In genomic region chr5:34244281-34245031, GRCh38 we compare ENCODE assay signal across 8 cellular contexts.
A peak's percentile ranks its signal among the peaks of the same experiment; 100 is the strongest.
DNase-seq lines count a peak whose midpoint lies in the region; ATAC-seq and TF ChIP-seq lines count a peak whose summit lies in the region.
"Not testable (repeated sequence)": the region's sequence is repeated elsewhere in the genome, so short reads cannot be mapped to it uniquely, and the experiment has no call there.

No MANE protein-coding gene starts in this region.

- H3K4me1 ChIP-seq in KMS-11 (ENCODE audit: low read depth, poor library complexity, severe bottlenecking): not testable (repeated sequence)

- peak; percentile 61 for DNase-seq in AG10803 (ENCODE audit: low read depth)
- DNase-seq in activated CD4-positive, alpha-beta T cell treated with anti-CD3 and anti-CD28 coated beads for 4 hours: peak; percentile 69
- DNase-seq in astrocyte of the spinal cord (ENCODE audit: low read depth, low spot score): peak; percentile 73
- peak; percentile 79 for DNase-seq in Right ventricle myocardium superior
- DNase-seq in nephron progenitor cell: peak; percentile 70
- DNase-seq in stimulated activated CD8-positive, alpha-beta memory T cell treated with anti-CD3 and anti-CD28 coated beads, Interleukin-12 subunit alpha, Interleukin-12 subunit beta, amount 100 ng/mL, for 1 hour (ENCODE audit: low read depth): peak; percentile 53

- peak overlapping the region; percentile 67 for H3K27ac ChIP-seq in KMS-11

- H3K27ac Mint-ChIP-seq in nephron progenitor cell: peak overlapping the region; percentile 94

- not testable (repeated sequence) for H3K27me3 Mint-ChIP-seq in nephron progenitor cell (ENCODE audit: low read depth, poor library complexity)

- not testable (repeated sequence) for H3K36me3 ChIP-seq in KMS-11 (ENCODE audit: insufficient read depth)

- peak overlapping the region; percentile 88 for H3K4me3 Mint-ChIP-seq in nephron progenitor cell

- H3K9me3 Mint-ChIP-seq in nephron progenitor cell: not testable (repeated sequence)

- peaks cover 13% of the 10 kb centered on the region for H3K4me1 Mint-ChIP-seq in nephron progenitor cell

- not testable (repeated sequence) for H2AFZ ChIP-seq in KMS-11 (ENCODE audit: low read depth)

- intact Hi-C loops in Right ventricle myocardium superior (cut with DNase I): not testable (repeated sequence)

- H3K4me3 ChIP-seq in AG10803 (ENCODE audit: low read length): peak overlapping the region; percentile 40
- H3K4me3 ChIP-seq in KMS-11 (IDR thresholded peaks at IDR 0.05; ENCODE audit: insufficient read depth, low read depth, low read length): not testable (repeated sequence)
- H3K4me3 ChIP-seq in astrocyte of the spinal cord (ENCODE audit: low read depth, low read length): peak overlapping the region; percentile 34

- H3K4me2 ChIP-seq in KMS-11: peak overlapping the region; percentile 51

- not testable (repeated sequence) for TF ChIP-seq CTCF in AG10803 (conservative IDR thresholded peaks at IDR 0.05; ENCODE audit: low read length); KMS-11 (conservative IDR thresholded peaks at IDR 0.05; ENCODE audit: low read depth, low read length); astrocyte of the spinal cord (IDR thresholded peaks at IDR 0.05; ENCODE audit: low read depth, low read length); nephron progenitor cell (IDR thresholded peaks at IDR 0.05)

- H3K79me2 ChIP-seq in KMS-11 (ENCODE audit: insufficient read depth, low read depth): peaks cover 10% of the 10 kb centered on the region; the same call in 1 of the 2 replicates

- not testable (repeated sequence) for H4K20me1 ChIP-seq in KMS-11 (ENCODE audit: insufficient read depth)

- H3K9ac ChIP-seq in KMS-11: peak overlapping the region; percentile 37; the same call in 1 of the 2 replicates

- not testable (repeated sequence) for H3K27me3 ChIP-seq in KMS-11 (ENCODE audit: insufficient read depth, low read depth)

- in situ Hi-C loops in astrocyte of the spinal cord (cut with HindIII; ENCODE audit: low sequenced_read_pairs): not testable (repeated sequence)

- ATAC-seq in GM19395 (IDR thresholded peaks at IDR 0.05; ENCODE audit: unreplicated experiment): peak; percentile 68
- peak; percentile 95 for ATAC-seq in Right ventricle myocardium superior (ENCODE audit: poor library complexity)

- not testable (repeated sequence) for H3K36me3 Mint-ChIP-seq in nephron progenitor cell (ENCODE audit: low read depth)
